In genomic region chr21:16061194-16061593, GRCh38 we compare ENCODE assay signal across 17 cellular contexts.
DNase-seq lines count a peak whose midpoint lies in the region; ATAC-seq, FAIRE-seq and TF ChIP-seq lines count a peak whose summit lies in the region.
"Had no signal": no experiment of that assay in that cellular context is flagged by ENCODE, and none has a peak within 500 bp of the region (broad histone marks: within the 10 kb centered on the region; RNA-seq: fewer than 3 reads in every experiment).

No MANE protein-coding gene starts in this region.

- H3K4me3 ChIP-seq in kidney (ENCODE audit: low read length in 2 of 2): no peak overlapping the region
- no peak overlapping the region for H3K4me3 ChIP-seq in spleen
- H3K4me3 ChIP-seq: GM23338 had no signal

- H3K36me3 ChIP-seq in kidney (ENCODE audit: control insufficient read depth in 1 of 2, insufficient read depth in 2 of 2, low read length in 2 of 2) (no peaks in the 10 kb centered on the region), spleen (no peaks in the 10 kb centered on the region)

- 89 to 99% (median 92%) methylated on average over 6 to 9 of the region's 9 CpGs for WGBS in spleen, 5 donors

- no peak for ATAC-seq in GM21576 (IDR thresholded peaks at IDR 0.05; ENCODE audit: unreplicated experiment)
- ATAC-seq: GM23338, HCT116 had no signal

- DNase-seq in kidney (peak; percentile 53), spleen (peak; percentile 70), NCI-H526 treated with DMSO at 0.1 percent for 48 hours (lab: John Stamatoyannopoulos, UW) (no peak)
- DNase-seq in stimulated activated CD4-positive, alpha-beta T cell treated with anti-CD3 and anti-CD28 coated beads, Interleukin-1b, Interleukin-23, amount 100 ng/mL, for 48 hours: no peak
- DNase-seq: C1 segment of cervical spinal cord; Calu3; CD4-positive, alpha-beta memory T cell; COR-L47; DMS79 treated with DMSO at 0.1 percent for 48 hours; H9 had no signal

- no peak for FAIRE-seq in kidney (lab: Jason Lieb, UNC)
- FAIRE-seq: G401.6, GM12892, GM19239 had no signal

- H3K27ac ChIP-seq in kidney (ENCODE audit: low read depth in 2 of 2, low read length in 2 of 2) (no peak overlapping the region), spleen (no peak overlapping the region), temporal lobe (ENCODE audit: low read depth, low read length) (peak overlapping the region; percentile 6)

- H3K27me3 ChIP-seq in spleen (replicated peaks in 1 of 7): no peaks in the 10 kb centered on the region

- H3K4me1 ChIP-seq in kidney (ENCODE audit: control insufficient read depth in 1 of 2, insufficient read depth in 1 of 2, low read depth in 1 of 2, low read length in 2 of 2) (no peaks in the 10 kb centered on the region), spleen (no peaks in the 10 kb centered on the region)

- H3K9me3 ChIP-seq in kidney (ENCODE audit: control insufficient read depth in 1 of 2, low read length in 2 of 2): no peaks in the 10 kb centered on the region
- peaks cover 0 to 13% (median 0%) of the 10 kb centered on the region in 8 donors for H3K9me3 ChIP-seq in spleen

- no peak for TF ChIP-seq CTCF in kidney (IDR thresholded peaks at IDR 0.05; ENCODE audit: borderline replicate concordance, extremely low read depth, insufficient read depth)
- no peak for TF ChIP-seq CTCF in spleen (IDR thresholded peaks at IDR 0.05 in 8 of 11, conservative IDR thresholded peaks at IDR 0.05 in 3 of 11)

- intact Hi-C loops in kidney (cut with DNase I): no loop called here
- intact Hi-C loops in spleen (cut with DNase I; ENCODE audit: low total_unique reads): no loop called here

- no peak for TF ChIP-seq POLR2A in spleen (IDR thresholded peaks at IDR 0.05)

- H3K9ac ChIP-seq in kidney (ENCODE audit: low read length in 2 of 2): no peak overlapping the region

Comparison
In these comparisons a context has a peak if more than half of its experiments do, and no peak if none do; other contexts are left out.
1. DNase-seq: peak in kidney (single experiment) and spleen (single experiment); none in stimulated activated CD4-positive, alpha-beta T cell treated with anti-CD3 and anti-CD28 coated beads, Interleukin-1b, Interleukin-23, amount 100 ng/mL, for 48 hours (single experiment) and NCI-H526 treated with DMSO at 0.1 percent for 48 hours (single experiment).